27 cellular contexts compared by ENCODE assay signal in genomic region chr1:30277415-30277814, GRCh38.
"Had no signal": no experiment of that assay in that cellular context is flagged by ENCODE, and none has a peak within 500 bp of the region (broad histone marks: within the 10 kb centered on the region; RNA-seq: fewer than 3 reads in every experiment).

No MANE protein-coding gene starts in this region.

- H3K4me3 ChIP-seq: colonic mucosa had no signal

- H3K4me3 Mint-ChIP-seq: activated CD4-positive, alpha-beta memory T cell treated with anti-CD3 and anti-CD28 coated beads for 36 hours; activated CD4-positive, alpha-beta T cell treated with anti-CD3 and anti-CD28 coated beads for 36 hours; activated CD4-positive, alpha-beta T cell treated with anti-CD3 and anti-CD28 coated beads, Interleukin-2, amount 10 ng/mL, durations not matched to agents 24 days and 14 days; activated CD8-positive, alpha-beta T cell treated with anti-CD3 and anti-CD28 coated beads, Interleukin-2, amount 10 ng/mL, durations not matched to agents 7 days and 5 days; activated naive CD8-positive, alpha-beta T cell; activated T-cell treated with anti-CD3 and anti-CD28 coated beads, Interleukin-2, amount 50 U/mL, for 24 hours; activated T-cell treated with anti-CD3 and anti-CD28 coated beads, Interleukin-2, amount 50 U/mL, for 72 hours; endodermal cell; T-helper 17 cell; T-helper 2 cell treated with Interferon-gamma antibody and Interleukin-4, amounts not matched to agents 5 μg/mL and 100 μg/mL, for 36 hours had no signal

- H3K9me3 Mint-ChIP-seq: activated CD4-positive, alpha-beta memory T cell treated with anti-CD3 and anti-CD28 coated beads for 36 hours; activated CD4-positive, alpha-beta T cell treated with anti-CD3 and anti-CD28 coated beads, Interleukin-2, amount 10 ng/mL, durations not matched to agents 24 days and 14 days; activated T-cell treated with anti-CD3 and anti-CD28 coated beads, Interleukin-2, amount 50 U/mL, for 24 hours; activated T-cell treated with anti-CD3 and anti-CD28 coated beads, Interleukin-2, amount 50 U/mL, for 72 hours; endodermal cell; T-helper 2 cell treated with Interferon-gamma antibody and Interleukin-4, amounts not matched to agents 5 μg/mL and 100 μg/mL, for 36 hours had no signal

- ATAC-seq: activated CD4-positive, alpha-beta T cell treated with anti-CD3 and anti-CD28 coated beads for 36 hours; activated CD8-positive, alpha-beta T cell treated with anti-CD3 and anti-CD28 coated beads, Interleukin-2, amount 10 ng/mL, durations not matched to agents 7 days and 5 days; activated T-cell treated with anti-CD3 and anti-CD28 coated beads, Interleukin-2, amount 50 U/mL, for 72 hours; esophagus mucosa; T-helper 17 cell had no signal

- DNase-seq: activated CD4-positive, alpha-beta memory T cell treated with anti-CD3 and anti-CD28 coated beads for 36 hours; activated CD4-positive, alpha-beta T cell treated with anti-CD3 and anti-CD28 coated beads for 36 hours; activated CD4-positive, alpha-beta T cell treated with anti-CD3 and anti-CD28 coated beads, Interleukin-2, amount 10 ng/mL, durations not matched to agents 24 days and 14 days; activated CD4-positive, CD25-positive, alpha-beta regulatory T cell; activated CD4-positive, CD25-positive, alpha-beta regulatory T cell treated with anti-CD3 and anti-CD28 coated beads, Interleukin-2, amount 50 U/mL, for 72 hours; activated CD8-positive, alpha-beta T cell treated with anti-CD3 and anti-CD28 coated beads, Interleukin-2, amount 10 ng/mL, durations not matched to agents 7 days and 5 days; activated gamma-delta T cell; activated naive CD4-positive, alpha-beta T cell; activated naive CD4-positive, alpha-beta T cell treated with anti-CD3 and anti-CD28 coated beads, Interleukin-2, amount 50 U/mL, for 16 hours; activated T-cell treated with anti-CD3 and anti-CD28 coated beads for 4 hours; activated T-cell treated with anti-CD3 and anti-CD28 coated beads, Interleukin-2, amount 50 U/mL, for 24 hours; activated T-cell treated with anti-CD3 and anti-CD28 coated beads, Interleukin-2, amount 50 U/mL, for 72 hours; amniotic stem cell; anterior cingulate cortex; brain microvascular endothelial cell; caudate nucleus; effector memory CD4-positive, alpha-beta T cell; foreskin fibroblast; T-helper 1 cell; T-helper 17 cell had no signal

- H3K27me3 ChIP-seq: brain microvascular endothelial cell, colonic mucosa had no signal

- H3K4me1 Mint-ChIP-seq: activated CD4-positive, alpha-beta T cell treated with anti-CD3 and anti-CD28 coated beads for 36 hours had no signal

- H3K36me3 ChIP-seq: brain microvascular endothelial cell, colonic mucosa had no signal

- H3K27ac ChIP-seq: brain microvascular endothelial cell, colonic mucosa had no signal

- FAIRE-seq: astrocyte, frontal cortex had no signal

- H3K4me1 ChIP-seq: colonic mucosa had no signal

- H3K27ac Mint-ChIP-seq: activated CD4-positive, alpha-beta memory T cell treated with anti-CD3 and anti-CD28 coated beads for 36 hours; activated CD4-positive, alpha-beta T cell treated with anti-CD3 and anti-CD28 coated beads for 36 hours; activated CD4-positive, alpha-beta T cell treated with anti-CD3 and anti-CD28 coated beads, Interleukin-2, amount 10 ng/mL, durations not matched to agents 24 days and 14 days; activated CD8-positive, alpha-beta T cell treated with anti-CD3 and anti-CD28 coated beads, Interleukin-2, amount 10 ng/mL, durations not matched to agents 7 days and 5 days; activated naive CD8-positive, alpha-beta T cell; activated T-cell treated with anti-CD3 and anti-CD28 coated beads, Interleukin-2, amount 50 U/mL, for 24 hours; activated T-cell treated with anti-CD3 and anti-CD28 coated beads, Interleukin-2, amount 50 U/mL, for 72 hours; endodermal cell; T-helper 17 cell; T-helper 2 cell treated with Interferon-gamma antibody and Interleukin-4, amounts not matched to agents 5 μg/mL and 100 μg/mL, for 36 hours had no signal

- H3K9me3 ChIP-seq: colonic mucosa had no signal

- H3K36me3 Mint-ChIP-seq: activated CD4-positive, alpha-beta memory T cell treated with anti-CD3 and anti-CD28 coated beads for 36 hours; activated naive CD8-positive, alpha-beta T cell had no signal
